In the genomic region with DNA sequence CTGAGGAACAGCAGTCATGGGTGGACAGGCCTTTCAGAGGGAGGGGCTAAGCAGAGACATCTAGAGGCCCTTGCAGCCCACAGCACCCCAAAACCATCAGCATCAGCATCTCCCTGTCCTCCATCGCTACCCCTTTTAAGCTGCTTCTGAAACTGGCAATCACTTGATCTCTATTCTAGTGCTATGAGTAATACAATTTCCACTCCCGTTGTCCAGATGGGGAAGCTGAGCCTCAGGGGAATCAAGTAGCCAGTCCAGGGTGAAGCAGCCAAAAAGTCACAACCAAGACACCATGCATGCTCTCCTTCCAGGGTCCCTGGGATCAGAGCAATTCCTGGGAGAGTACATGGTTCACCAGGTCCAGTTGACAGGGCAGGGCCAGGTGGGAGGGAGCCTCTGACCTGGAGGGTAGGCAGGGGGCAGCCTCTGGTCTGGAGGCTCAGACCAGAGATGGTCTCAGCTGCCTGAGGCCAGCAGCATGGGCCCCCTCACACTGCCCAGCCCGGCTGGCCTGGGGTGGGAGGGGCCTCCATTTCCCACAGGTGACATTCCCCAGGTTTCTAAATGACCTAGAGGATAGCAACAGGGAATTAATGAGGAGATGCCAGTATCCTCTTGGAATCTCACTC, we compare ENCODE assay signal across 10 cellular contexts. TPM values are rescaled to one million over a fixed set of nuclear protein-coding genes. Genes with fewer than 3 reads are reported as not detected.
DNase-seq lines count a peak whose midpoint lies in the region; ATAC-seq and TF ChIP-seq lines count a peak whose summit lies in the region.
"Had no signal": no experiment of that assay in that cellular context is flagged by ENCODE, and none has a peak within 500 bp of the region (broad histone marks: within the 10 kb centered on the region; RNA-seq: fewer than 3 reads in every experiment).

No MANE protein-coding gene starts in this region.

- H4K20me1 ChIP-seq in mammary epithelial cell (ENCODE audit: insufficient read depth, low read length): no peaks in the 10 kb centered on the region

- CTCF ChIA-PET in mammary epithelial cell (lab: Charles Lee; ENCODE audit: low non-redundant PET): no interaction called here

- H3K27me3 ChIP-seq in H7 (ENCODE audit: control insufficient read depth, insufficient read depth, low read length) (no peaks in the 10 kb centered on the region), mammary epithelial cell (ENCODE audit: insufficient read depth, low read length) (no peaks in the 10 kb centered on the region), gastroesophageal sphincter (no peaks in the 10 kb centered on the region), stomach (no peaks in the 10 kb centered on the region)

- no peak for TF ChIP-seq EP300 in gastroesophageal sphincter (IDR thresholded peaks at IDR 0.05)
- TF ChIP-seq EP300 in stomach (IDR thresholded peaks at IDR 0.05): no peak

- H3K79me2 ChIP-seq in mammary epithelial cell (ENCODE audit: insufficient read depth, low read length): peaks cover 50% of the 10 kb centered on the region

- no TSS peak for BruUV-seq in mammary epithelial cell (replicated peaks; lab: Mats Ljungman, UMichigan)

- H3K27ac ChIP-seq in mammary epithelial cell (ENCODE audit: insufficient read depth, low read depth, low read length) (peak overlapping the region; percentile 61), gastroesophageal sphincter (peak overlapping the region in 3 of 4 donors; percentile 64 to 79 (median 74)), stomach (peak overlapping the region in 4 of 5 donors; percentile 40 to 63 (median 54))

- H2AFZ ChIP-seq in mammary epithelial cell (ENCODE audit: low read depth, low read length): peak overlapping the region; percentile 60

- peak overlapping the region; percentile 16 for H3K4me2 ChIP-seq in mammary epithelial cell (ENCODE audit: insufficient read depth, low read depth, low read length)

- TF ChIP-seq POLR2A in gastroesophageal sphincter (IDR thresholded peaks at IDR 0.05) (no peak), stomach (IDR thresholded peaks at IDR 0.05) (no peak)

- no peaks in the 10 kb centered on the region for H3K9me3 ChIP-seq in mammary epithelial cell (replicated peaks; ENCODE audit: insufficient read depth, low read length)
- H3K9me3 ChIP-seq in gastroesophageal sphincter: no peaks in the 10 kb centered on the region
- no peaks in the 10 kb centered on the region for H3K9me3 ChIP-seq in stomach

- in situ Hi-C loops in mammary epithelial cell (cut with MboI; ENCODE audit: low sequenced_read_pairs in 2 of 2): no loop called here

- peak; percentile 51 for DNase-seq in H7
- DNase-seq in mammary epithelial cell: peak; percentile 55
- no peak for DNase-seq in stomach
- no peak for DNase-seq in D341Med (ENCODE audit: low spot score)
- no peak for DNase-seq in COLO829 (ENCODE audit: low spot score)
- no peak for DNase-seq in dedifferentiated amniotic fluid mesenchymal stem cell (ENCODE audit: extremely low spot score)
- DNase-seq: NCI-H1105 treated with DMSO at 0.1 percent for 48 hours; stimulated activated naive CD8-positive, alpha-beta T cell treated with anti-CD3 and anti-CD28 coated beads, Interleukin-15, amount 100 ng/mL, for 72 hours; T-cell had no signal

- intact Hi-C loops in mammary epithelial cell (cut with micrococcal nuclease): no loop called here
- intact Hi-C loops in stomach (cut with DNase I; ENCODE audit: low total_unique reads): no loop called here

- H3K4me3 ChIP-seq in H7 (ENCODE audit: insufficient read depth, low read depth, low read length) (no peak overlapping the region), mammary epithelial cell (replicated peaks in 1 of 3; ENCODE audit: insufficient read depth in 1 of 3, low read depth in 2 of 3, low read length in 3 of 3) (no peak overlapping the region), gastroesophageal sphincter (no peak overlapping the region), stomach (no peak overlapping the region)

- WGBS in mammary epithelial cell (ENCODE audit: low coverage, missing lambda C conversion rate): 44% methylated on average over 3 of the region's 3 CpGs
- WGBS in gastroesophageal sphincter (ENCODE audit: low coverage in 1 of 2), 2 donors: 25 to 33% methylated on average over 1 to 2 of the region's 3 CpGs
- 61 to 73% (median 69%) methylated on average over 3 of the region's 3 CpGs for WGBS in stomach, 5 donors

- ATAC-seq in gastroesophageal sphincter: peak; percentile 39
- ATAC-seq: stimulated activated naive CD8-positive, alpha-beta T cell treated with anti-CD3 and anti-CD28 coated beads, Interleukin-15, amount 100 ng/mL, for 72 hours; T-cell had no signal

- H3K4me1 ChIP-seq in mammary epithelial cell (ENCODE audit: insufficient read depth, low read length) (peaks cover 40% of the 10 kb centered on the region), gastroesophageal sphincter (peaks cover 0 to 66% (median 22%) of the 10 kb centered on the region in 3 donors), stomach (peaks cover 0 to 56% (median 29%) of the 10 kb centered on the region in 4 donors)

- dilution Hi-C loops in mammary epithelial cell (cut with HindIII; ENCODE audit: low sequenced_read_pairs): no loop called here

- TF ChIP-seq CTCF in mammary epithelial cell (conservative IDR thresholded peaks at IDR 0.05 in 1 of 2, IDR thresholded peaks at IDR 0.05 in 1 of 2; ENCODE audit: extremely low read depth in 1 of 2, insufficient read depth in 1 of 2, low read depth in 1 of 2, low read length in 2 of 2) (no peak), gastroesophageal sphincter (IDR thresholded peaks at IDR 0.05) (no peak), stomach (IDR thresholded peaks at IDR 0.05) (no peak)

- H3K36me3 ChIP-seq in H7 (replicated peaks; ENCODE audit: control insufficient read depth, insufficient read depth, low read length) (peaks cover 2% of the 10 kb centered on the region; the same call in 1 of the 2 replicates), mammary epithelial cell (ENCODE audit: insufficient read depth, low read length) (no peaks in the 10 kb centered on the region), gastroesophageal sphincter (peaks cover 0 to 30% of the 10 kb centered on the region in 2 donors), stomach (peaks cover 7 to 48% (median 31%) of the 10 kb centered on the region in 4 donors)

- H3K9ac ChIP-seq in mammary epithelial cell (ENCODE audit: insufficient read depth, low read length): no peak overlapping the region

RNA-seq across cellular contexts. Expression of gene KLHL25, which starts 30.0 kb away (rescaled TPM):
- 15.8 and 20.8 TPM in 2 replicates for total RNA-seq in H7 (2014; rRNA removed; shearing (Covaris generic))
- total RNA-seq in mammary epithelial cell: 10 to 100 TPM in 1 of 2 donors, 1 to 10 TPM in 1; 7.7 to 12.2 TPM
- polyA plus RNA-seq in mammary epithelial cell: 4.6 TPM
- 7.0 TPM for polyA minus RNA-seq in mammary epithelial cell
- total RNA-seq in gastroesophageal sphincter: 10 to 100 TPM in 3 of 4 donors, 1 to 10 TPM in 1; 8.8 to 21.3 (median 11.8) TPM
- 10 to 100 TPM in 1 of 5 donors, 1 to 10 TPM in 4; 1.2 to 36.2 (median 6.4) TPM for total RNA-seq in stomach
- 1 to 10 TPM; 4.3 to 6.4 (median 5.2) TPM for polyA plus RNA-seq in stomach

Comparison
In these comparisons a context has a peak if more than half of its experiments do, and no peak if none do; other contexts are left out.
1. DNase-seq: peak in H7 (single experiment) and mammary epithelial cell (single experiment); none in stomach (single experiment), D341Med (single experiment), COLO829 (single experiment) and dedifferentiated amniotic fluid mesenchymal stem cell (single experiment).
2. Peak in every context shown above with its lines, with median percentiles within 50 percentile points of each other: H3K27ac ChIP-seq.